ENCODE assay signal across 11 cellular contexts in the genomic region with DNA sequence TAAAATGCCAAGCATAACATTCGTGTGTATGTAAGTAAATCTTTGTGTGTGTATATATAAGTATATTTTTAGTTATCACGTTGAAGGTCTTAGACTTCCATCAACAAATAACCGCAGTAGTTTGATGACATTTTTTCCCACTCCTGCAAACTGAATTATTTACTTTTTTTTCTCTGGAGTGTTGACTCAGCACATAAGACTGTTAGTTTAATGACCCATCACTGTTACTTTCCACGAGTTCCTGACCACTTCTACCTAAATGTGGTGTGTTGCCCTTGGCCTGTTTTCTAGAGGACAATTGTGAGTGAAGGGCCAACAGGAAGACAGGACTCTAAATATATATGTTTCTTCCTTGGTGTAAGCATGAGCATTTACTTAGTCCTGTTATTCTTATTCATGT.
DNase-seq lines count a peak whose midpoint lies in the region; ATAC-seq and TF ChIP-seq lines count a peak whose summit lies in the region.
"Had no signal": no experiment of that assay in that cellular context is flagged by ENCODE, and none has a peak within 500 bp of the region (broad histone marks: within the 10 kb centered on the region; RNA-seq: fewer than 3 reads in every experiment).

No MANE protein-coding gene starts in this region.

- H3K27ac ChIP-seq in mesenchymal stem cell (ENCODE audit: low read length, poor library complexity, severe bottlenecking) (no peak overlapping the region), body of pancreas (no peak overlapping the region)

- no peak overlapping the region for H2AK5ac ChIP-seq in mesenchymal stem cell (ENCODE audit: low read length, severe bottlenecking)

- no peak overlapping the region for H3K14ac ChIP-seq in mesenchymal stem cell (ENCODE audit: low read length in 2 of 2)

- no peak overlapping the region for H2BK12ac ChIP-seq in mesenchymal stem cell (ENCODE audit: low read length in 2 of 2)

- DNase-seq in AG10803 (ENCODE audit: low read depth) (peak; percentile 85), NCI-H226 (peak; percentile 19), cardiac fibroblast (ENCODE audit: low read depth in 2 of 2) (peak; percentile 66 to 90), mesenchymal stem cell (peak; percentile 87), NCI-H2196 treated with DMSO at 0.1 percent for 48 hours (lab: John Stamatoyannopoulos, UW; ENCODE audit: unreplicated experiment) (no peak), activated T-cell treated with anti-CD3 and anti-CD28 coated beads for 4 hours (no peak), body of pancreas (no peak)
- DNase-seq: activated CD4-positive, alpha-beta T cell treated with anti-CD3 and anti-CD28 coated beads for 1 hour; sigmoid colon had no signal

- ATAC-seq in GM21529 (IDR thresholded peaks at IDR 0.05; ENCODE audit: unreplicated experiment) (no peak), body of pancreas (no peak)
- ATAC-seq: GM23338 had no signal

- H2AFZ ChIP-seq in mesenchymal stem cell (ENCODE audit: low read depth, low read length): no peak overlapping the region
- H2AFZ ChIP-seq: GM23338 had no signal

- peaks cover 6% of the 10 kb centered on the region for H3K4me1 ChIP-seq in mesenchymal stem cell (ENCODE audit: control insufficient read depth, insufficient read depth, low read depth, low read length)
- no peaks in the 10 kb centered on the region for H3K4me1 ChIP-seq in body of pancreas

- H2BK120ac ChIP-seq in mesenchymal stem cell (ENCODE audit: low read depth, low read length): no peak overlapping the region

- no peak overlapping the region for H3K18ac ChIP-seq in mesenchymal stem cell (ENCODE audit: low read depth in 1 of 2, low read length in 2 of 2)

- H3K4ac ChIP-seq in mesenchymal stem cell (ENCODE audit: low read depth in 1 of 2, low read length in 2 of 2): no peak overlapping the region

- H3K36me3 ChIP-seq in mesenchymal stem cell (ENCODE audit: control insufficient read depth in 1 of 2, insufficient read depth in 2 of 2, low read depth in 1 of 2, low read length in 2 of 2) (peaks cover 0 to 32% of the 10 kb centered on the region in 2 experiments), body of pancreas (replicated peaks in 1 of 2; ENCODE audit: insufficient read depth in 1 of 2, low read depth in 2 of 2) (no peaks in the 10 kb centered on the region)

- H3K4me3 ChIP-seq in AG10803 (ENCODE audit: low read length) (no peak overlapping the region), cardiac fibroblast (replicated peaks in 1 of 2; ENCODE audit: low read depth in 2 of 2, low read length in 2 of 2) (no peak overlapping the region), mesenchymal stem cell (ENCODE audit: insufficient read depth in 1 of 2, low read depth in 1 of 2, low read length in 2 of 2) (no peak overlapping the region), body of pancreas (no peak overlapping the region)
- H3K4me3 ChIP-seq: GM23338, sigmoid colon had no signal

- H3K4me2 ChIP-seq in mesenchymal stem cell (ENCODE audit: low read length, poor library complexity, severe bottlenecking): no peak overlapping the region
- H3K4me2 ChIP-seq: GM23338 had no signal

- WGBS in mesenchymal stem cell: 0% methylated on average over 2 of the region's 4 CpGs
- 17 to 22% methylated on average over 4 of the region's 4 CpGs for WGBS in body of pancreas, 2 donors

- no peak overlapping the region for H4K8ac ChIP-seq in mesenchymal stem cell (ENCODE audit: low read length)

- H4K91ac ChIP-seq in mesenchymal stem cell (ENCODE audit: low read length): no peak overlapping the region

- TF ChIP-seq CTCF in AG10803 (conservative IDR thresholded peaks at IDR 0.05; ENCODE audit: low read length) (no peak), cardiac fibroblast (IDR thresholded peaks at IDR 0.05; ENCODE audit: low read depth, low read length) (no peak), body of pancreas (IDR thresholded peaks at IDR 0.05) (no peak)

- H2BK15ac ChIP-seq in mesenchymal stem cell (ENCODE audit: low read depth, poor library complexity, severe bottlenecking): no peak overlapping the region

- H3K27me3 ChIP-seq in mesenchymal stem cell (ENCODE audit: control insufficient read depth in 1 of 2, insufficient read depth in 1 of 2, low read length in 2 of 2) (no peaks in the 10 kb centered on the region), body of pancreas (no peaks in the 10 kb centered on the region)
- H3K27me3 ChIP-seq: sigmoid colon had no signal

- no peak overlapping the region for H3K23ac ChIP-seq in mesenchymal stem cell (ENCODE audit: low read length in 2 of 2)

- TF ChIP-seq POLR2A in body of pancreas (IDR thresholded peaks at IDR 0.05): no peak

- no peak overlapping the region for H2BK5ac ChIP-seq in mesenchymal stem cell (ENCODE audit: low read depth, low read length, poor library complexity, severe bottlenecking)

- H3K9me3 ChIP-seq in mesenchymal stem cell (ENCODE audit: control insufficient read depth, low read length): no peaks in the 10 kb centered on the region
- no peaks in the 10 kb centered on the region for H3K9me3 ChIP-seq in body of pancreas
- H3K9me3 ChIP-seq: sigmoid colon had no signal

- intact Hi-C loops in body of pancreas (cut with DNase I): no loop called here

- no peaks in the 10 kb centered on the region for H3K79me1 ChIP-seq in mesenchymal stem cell (replicated peaks; ENCODE audit: low read length, poor library complexity, severe bottlenecking)

- H3K9ac ChIP-seq in mesenchymal stem cell (ENCODE audit: low read length): no peak overlapping the region

Comparison
In these comparisons a context has a peak if more than half of its experiments do, and no peak if none do; other contexts are left out.
1. DNase-seq: peak in AG10803 (single experiment), NCI-H226 (single experiment), cardiac fibroblast (2 of 2) and mesenchymal stem cell (single experiment); none in NCI-H2196 treated with DMSO at 0.1 percent for 48 hours (single experiment), activated T-cell treated with anti-CD3 and anti-CD28 coated beads for 4 hours (single experiment) and body of pancreas (0 of 4).